In the genomic region with DNA sequence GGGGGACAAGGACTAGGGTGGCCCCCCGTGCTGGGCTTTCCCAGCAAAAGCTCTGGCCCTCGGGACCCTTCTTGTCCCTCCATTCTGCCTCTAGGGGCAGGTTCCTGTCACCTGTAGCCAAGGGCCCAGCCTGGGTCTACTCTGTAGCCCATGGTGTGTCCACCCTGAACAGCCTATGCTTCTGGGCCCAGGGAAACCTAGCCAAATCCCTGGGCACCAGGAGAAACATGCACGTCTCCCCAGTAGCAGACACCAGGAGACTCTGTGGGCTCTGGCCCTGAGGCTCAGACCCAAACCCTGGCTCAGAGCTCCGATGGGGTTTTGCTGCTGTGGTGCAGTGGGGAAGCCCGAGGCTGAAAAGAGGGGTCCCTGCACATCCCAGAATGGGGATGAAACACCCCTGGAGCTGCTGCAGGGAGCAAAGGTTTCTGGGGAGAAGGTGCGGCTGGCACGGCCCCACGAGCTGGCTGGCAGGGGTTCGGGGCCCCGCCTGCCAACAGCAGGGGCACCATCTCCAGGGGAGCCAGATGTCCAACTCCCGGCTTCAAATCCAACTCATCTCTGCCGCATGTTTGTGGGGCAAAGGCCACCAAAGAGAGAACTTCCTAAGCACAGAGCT, we compare ENCODE assay signal across 1 cellular context.
TF ChIP-seq lines count a peak whose summit lies in the region.

No MANE protein-coding gene starts in this region.

TF ChIP-seq in liver, 16 proteins besides CTCF, POLR2A, EP300 and RAD21 (continued from another document):
- TF ChIP-seq, protein P1, sequence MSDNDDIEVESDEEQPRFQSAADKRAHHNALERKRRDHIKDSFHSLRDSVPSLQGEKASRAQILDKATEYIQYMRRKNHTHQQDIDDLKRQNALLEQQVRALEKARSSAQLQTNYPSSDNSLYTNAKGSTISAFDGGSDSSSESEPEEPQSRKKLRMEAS (IDR thresholded peaks at IDR 0.05): no peak
- peak in 1 of 2 donors; percentile 64 for TF ChIP-seq RXRA (IDR thresholded peaks at IDR 0.05)
- TF ChIP-seq, protein P2, sequence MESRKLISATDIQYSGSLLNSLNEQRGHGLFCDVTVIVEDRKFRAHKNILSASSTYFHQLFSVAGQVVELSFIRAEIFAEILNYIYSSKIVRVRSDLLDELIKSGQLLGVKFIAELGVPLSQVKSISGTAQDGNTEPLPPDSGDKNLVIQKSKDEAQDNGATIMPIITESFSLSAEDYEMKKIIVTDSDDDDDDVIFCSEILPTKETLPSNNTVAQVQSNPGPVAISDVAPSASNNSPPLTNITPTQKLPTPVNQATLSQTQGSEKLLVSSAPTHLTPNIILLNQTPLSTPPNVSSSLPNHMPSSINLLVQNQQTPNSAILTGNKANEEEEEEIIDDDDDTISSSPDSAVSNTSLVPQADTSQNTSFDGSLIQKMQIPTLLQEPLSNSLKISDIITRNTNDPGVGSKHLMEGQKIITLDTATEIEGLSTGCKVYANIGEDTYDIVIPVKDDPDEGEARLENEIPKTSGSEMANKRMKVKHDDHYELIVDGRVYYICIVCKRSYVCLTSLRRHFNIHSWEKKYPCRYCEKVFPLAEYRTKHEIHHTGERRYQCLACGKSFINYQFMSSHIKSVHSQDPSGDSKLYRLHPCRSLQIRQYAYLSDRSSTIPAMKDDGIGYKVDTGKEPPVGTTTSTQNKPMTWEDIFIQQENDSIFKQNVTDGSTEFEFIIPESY (IDR thresholded peaks at IDR 0.05): peak; percentile 50
- TF ChIP-seq JUND (IDR thresholded peaks at IDR 0.05): no peak
- peak in 1 of 2 donors; percentile 36 for TF ChIP-seq HNF4A (conservative IDR thresholded peaks at IDR 0.05)
- TF ChIP-seq EGR1 (IDR thresholded peaks at IDR 0.05; ENCODE audit: low read depth in 2 of 2): no peak
